Comparison of ENCODE assay signal across 1 cellular context in genomic region chr15:50945725-50946124, GRCh38.
TF ChIP-seq lines count a peak whose summit lies in the region.

No MANE protein-coding gene starts in this region.

TF ChIP-seq in IMR-90, 13 proteins besides CTCF, POLR2A, EP300 and RAD21:
- TF ChIP-seq RCOR1 (IDR thresholded peaks at IDR 0.05; ENCODE audit: insufficient replicate concordance, low read length) (no peak), RFX5 (IDR thresholded peaks at IDR 0.05; ENCODE audit: low read depth, low read length) (no peak), ELK1 (IDR thresholded peaks at IDR 0.05; ENCODE audit: borderline replicate concordance, low read depth, low read length) (no peak), MAFK (IDR thresholded peaks at IDR 0.05; ENCODE audit: low read depth, low read length) (no peak), USF2 (IDR thresholded peaks at IDR 0.05; ENCODE audit: low read depth, low read length) (no peak), CHD1 (IDR thresholded peaks at IDR 0.05; ENCODE audit: low read depth, low read length) (no peak), CEBPB (IDR thresholded peaks at IDR 0.05; ENCODE audit: low read depth, low read length) (no peak), MAZ (IDR thresholded peaks at IDR 0.05; ENCODE audit: borderline replicate concordance, low read depth, low read length) (no peak), BHLHE40 (IDR thresholded peaks at IDR 0.05; ENCODE audit: low read depth, low read length) (no peak), NFE2L2 (IDR thresholded peaks at IDR 0.05; ENCODE audit: low read depth, low read length) (no peak), SMC3 (IDR thresholded peaks at IDR 0.05; ENCODE audit: low read depth, low read length) (no peak), FOS (IDR thresholded peaks at IDR 0.05; ENCODE audit: low read depth, low read length) (no peak)
